ENCODE assay signal across 11 cellular contexts in the genomic region with DNA sequence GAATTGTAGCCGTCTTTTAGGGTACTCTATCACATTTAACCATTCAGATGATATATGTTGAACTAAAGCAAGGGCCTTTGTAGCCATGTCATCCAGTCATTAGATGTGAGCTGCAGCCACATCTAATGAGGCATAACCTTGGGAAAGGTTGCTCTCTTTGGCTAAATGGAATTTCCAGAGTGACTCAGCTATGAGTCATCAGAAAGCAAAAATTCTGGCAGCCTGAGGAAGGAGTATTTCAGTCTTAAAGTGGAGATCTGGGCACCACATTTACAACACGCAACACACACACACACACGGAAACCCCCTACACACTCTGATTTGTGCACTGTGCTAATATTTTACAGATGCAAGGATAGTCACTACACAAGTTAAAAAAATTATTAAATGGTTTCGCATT.
DNase-seq lines count a peak whose midpoint lies in the region; ATAC-seq, FAIRE-seq and TF ChIP-seq lines count a peak whose summit lies in the region.
"Had no signal": no experiment of that assay in that cellular context is flagged by ENCODE, and none has a peak within 500 bp of the region (broad histone marks: within the 10 kb centered on the region; RNA-seq: fewer than 3 reads in every experiment).

No MANE protein-coding gene starts in this region.

- no peak overlapping the region for H4K91ac ChIP-seq in H1 (replicated peaks; ENCODE audit: insufficient read length, low read length)
- H4K91ac ChIP-seq in mesenchymal stem cell (ENCODE audit: low read length), result no peak overlapping the region

- DNase-seq in Daoy (ENCODE audit: low read depth), result peak; percentile 83
- peak; percentile 24 for DNase-seq in NCI-H446 treated with DMSO at 0.1 percent for 48 hours (lab: John Stamatoyannopoulos, UW)
- no peak for DNase-seq in H1 (ENCODE audit: low read depth in 1 of 2, low spot score in 2 of 2)
- peak; percentile 92 for DNase-seq in mesenchymal stem cell
- no peak for DNase-seq in HAP-1 (ENCODE audit: low spot score in 2 of 2)
- DNase-seq: CD8-positive, alpha-beta memory T cell; MV-4-11 had no signal

- H2AK5ac ChIP-seq in H1 (ENCODE audit: low read depth, low read length), result no peak overlapping the region
- H2AK5ac ChIP-seq in mesenchymal stem cell (ENCODE audit: low read length, severe bottlenecking), result no peak overlapping the region

- H3K18ac ChIP-seq in H1 (ENCODE audit: extremely low read depth, low read length) (no peak overlapping the region), mesenchymal stem cell (ENCODE audit: low read depth in 1 of 2, low read length in 2 of 2) (no peak overlapping the region)

- no peaks in the 10 kb centered on the region for H3K4me1 ChIP-seq in H1 (replicated peaks in 1 of 4; ENCODE audit: control insufficient read depth in 3 of 4, insufficient read depth in 4 of 4, low read length in 3 of 4)
- H3K4me1 ChIP-seq in mesenchymal stem cell (ENCODE audit: control insufficient read depth, insufficient read depth, low read depth, low read length), result no peaks in the 10 kb centered on the region
- H3K4me1 ChIP-seq in HAP-1, result no peaks in the 10 kb centered on the region

- POLR2A ChIA-PET in H1 (lab: Charles Lee; ENCODE audit: partially characterized antibody), result no interaction called here

- 86% methylated on average over 4 of the region's 4 CpGs; no CpG with 5 or more reads in 1 of the 2 experiments for WGBS in H1 (ENCODE audit: extremely low coverage in 1 of 2, insufficient coverage in 1 of 2, insufficient read length in 1 of 2, insufficient replicate concordance in 2 of 2, low coverage in 1 of 2, low lambda C conversion rate in 2 of 2, missing lambda C conversion rate in 1 of 2), 2 experiments
- whole genome bisulfite sequencing in mesenchymal stem cell, result 48% methylated on average over 3 of the region's 4 CpGs

- H4K8ac ChIP-seq in H1 (ENCODE audit: extremely low read depth, insufficient read depth, low read length), result no peak overlapping the region
- no peak overlapping the region for H4K8ac ChIP-seq in mesenchymal stem cell (ENCODE audit: low read length)

- no peaks in the 10 kb centered on the region for H3K79me2 ChIP-seq in H1 (ENCODE audit: control insufficient read depth in 1 of 2, insufficient read depth in 2 of 2, low read length in 2 of 2)

- no peak for ATAC-seq in GM21515 (IDR thresholded peaks at IDR 0.05; ENCODE audit: unreplicated experiment)
- ATAC-seq in HG03571 (IDR thresholded peaks at IDR 0.05; ENCODE audit: unreplicated experiment), result no peak
- no peak for ATAC-seq in GM18907 (IDR thresholded peaks at IDR 0.05; ENCODE audit: unreplicated experiment)
- ATAC-seq: sciatic nerve had no signal

- H3K4me2 ChIP-seq in H1 (ENCODE audit: insufficient read depth in 1 of 2, low read depth in 2 of 2, low read length in 2 of 2) (no peak overlapping the region), mesenchymal stem cell (ENCODE audit: low read length, poor library complexity, severe bottlenecking) (no peak overlapping the region)

- no peaks in the 10 kb centered on the region for H4K20me1 ChIP-seq in H1 (replicated peaks in 1 of 2; ENCODE audit: control insufficient read depth in 1 of 2, insufficient read depth in 2 of 2, low read length in 2 of 2)

- H3K23ac ChIP-seq in H1 (ENCODE audit: insufficient read length), result no peak overlapping the region
- H3K23ac ChIP-seq in mesenchymal stem cell (ENCODE audit: low read length in 2 of 2), result no peak overlapping the region

- H4K5ac ChIP-seq in H1 (ENCODE audit: insufficient read length, low read depth, low read length), result no peak overlapping the region

- H2AFZ ChIP-seq in H1 (ENCODE audit: low read length), result peak overlapping the region; percentile 62; the same call in 1 of the 2 replicates
- H2AFZ ChIP-seq in mesenchymal stem cell (ENCODE audit: low read depth, low read length), result no peak overlapping the region

- in situ Hi-C loops in HAP-1 (cut with MboI; ENCODE audit: low sequenced_read_pairs), result no loop called here

- H3K23me2 ChIP-seq in H1 (ENCODE audit: low read depth, low read length), result no peaks in the 10 kb centered on the region

- H2BK20ac ChIP-seq in H1 (ENCODE audit: low read length), result no peak overlapping the region

- H3K27ac ChIP-seq in H1 (ENCODE audit: low read depth, low read length) (no peak overlapping the region), mesenchymal stem cell (ENCODE audit: low read length, poor library complexity, severe bottlenecking) (peak overlapping the region; percentile 84)

- H3K14ac ChIP-seq in H1 (ENCODE audit: insufficient read length) (no peak overlapping the region), mesenchymal stem cell (ENCODE audit: low read length in 2 of 2) (no peak overlapping the region)

- H3K9ac ChIP-seq in H1 (replicated peaks in 1 of 4; ENCODE audit: extremely low read depth in 1 of 4, low read depth in 3 of 4, low read length in 3 of 4), result no peak overlapping the region
- no peak overlapping the region for H3K9ac ChIP-seq in mesenchymal stem cell (ENCODE audit: low read length)

- H3K56ac ChIP-seq in H1 (replicated peaks; ENCODE audit: insufficient read length, low read depth, low read length), result no peak overlapping the region

- H2BK5ac ChIP-seq in H1 (ENCODE audit: low read depth, low read length) (no peak overlapping the region), mesenchymal stem cell (ENCODE audit: low read depth, low read length, poor library complexity, severe bottlenecking) (no peak overlapping the region)

- TF ChIP-seq POLR2A in H1 (IDR thresholded peaks at IDR 0.05; ENCODE audit: control extremely low read depth in 1 of 2, low read depth in 2 of 2, low read length in 2 of 2), result no peak

- H2BK15ac ChIP-seq in H1 (ENCODE audit: low read length), result no peak overlapping the region
- H2BK15ac ChIP-seq in mesenchymal stem cell (ENCODE audit: low read depth, poor library complexity, severe bottlenecking), result no peak overlapping the region

- H3K9me3 ChIP-seq in H1 (ENCODE audit: insufficient read depth in 2 of 2, low read depth in 1 of 2, low read length in 1 of 2) (no peaks in the 10 kb centered on the region), mesenchymal stem cell (ENCODE audit: control insufficient read depth, low read length) (no peaks in the 10 kb centered on the region), HAP-1 (no peaks in the 10 kb centered on the region)

- no peak overlapping the region for H3K4ac ChIP-seq in H1 (replicated peaks; ENCODE audit: insufficient read length, low read depth, low read length)
- no peak overlapping the region for H3K4ac ChIP-seq in mesenchymal stem cell (ENCODE audit: low read depth in 1 of 2, low read length in 2 of 2)

- H3K4me3 ChIP-seq in H1 (ENCODE audit: extremely low read depth in 1 of 4, insufficient read depth in 2 of 4, low read depth in 3 of 4, low read length in 4 of 4) (no peak overlapping the region), mesenchymal stem cell (ENCODE audit: insufficient read depth in 1 of 2, low read depth in 1 of 2, low read length in 2 of 2) (no peak overlapping the region), HAP-1 (no peak overlapping the region)

- TF ChIP-seq RAD21 in H1 (IDR thresholded peaks at IDR 0.05 in 1 of 2, conservative IDR thresholded peaks at IDR 0.05 in 1 of 2; ENCODE audit: low read depth in 2 of 2, low read length in 2 of 2), result no peak

- no peak for FAIRE-seq in H1 (lab: Jason Lieb, UNC)

- H3K79me1 ChIP-seq in H1 (ENCODE audit: low read depth, low read length) (no peaks in the 10 kb centered on the region), mesenchymal stem cell (replicated peaks; ENCODE audit: low read length, poor library complexity, severe bottlenecking) (no peaks in the 10 kb centered on the region)

- CTCF ChIA-PET in H1 (lab: Charles Lee; ENCODE audit: partially characterized antibody), result no interaction called here

- no peak overlapping the region for H2BK120ac ChIP-seq in H1 (replicated peaks; ENCODE audit: low read depth, low read length)
- no peak overlapping the region for H2BK120ac ChIP-seq in mesenchymal stem cell (ENCODE audit: low read depth, low read length)

- TF ChIP-seq CTCF in H1 (IDR thresholded peaks at IDR 0.05; ENCODE audit: control extremely low read depth in 1 of 3, insufficient read depth in 1 of 3, low read depth in 1 of 3, low read length in 3 of 3), result no peak

- H3K36me3 ChIP-seq in H1 (ENCODE audit: control insufficient read depth in 2 of 4, insufficient read depth in 4 of 4, low read length in 3 of 4) (no peaks in the 10 kb centered on the region), mesenchymal stem cell (ENCODE audit: control insufficient read depth in 1 of 2, insufficient read depth in 2 of 2, low read depth in 1 of 2, low read length in 2 of 2) (no peaks in the 10 kb centered on the region), HAP-1 (replicated peaks) (no peaks in the 10 kb centered on the region)

- H3K27me3 ChIP-seq in H1 (replicated peaks in 1 of 4; ENCODE audit: control insufficient read depth in 3 of 4, extremely low read depth in 1 of 4, insufficient read depth in 3 of 4, low read length in 3 of 4) (no peaks in the 10 kb centered on the region), mesenchymal stem cell (ENCODE audit: control insufficient read depth in 1 of 2, insufficient read depth in 1 of 2, low read length in 2 of 2) (no peaks in the 10 kb centered on the region), HAP-1 (ENCODE audit: low read depth) (no peaks in the 10 kb centered on the region)

- TF ChIP-seq EP300 in H1 (IDR thresholded peaks at IDR 0.05; ENCODE audit: borderline replicate concordance in 1 of 2, low read depth in 2 of 2, low read length in 2 of 2), result no peak

- no peak overlapping the region; the same call in 1 of the 2 replicates for H2BK12ac ChIP-seq in H1 (ENCODE audit: low read depth, low read length)
- no peak overlapping the region for H2BK12ac ChIP-seq in mesenchymal stem cell (ENCODE audit: low read length in 2 of 2)

TF ChIP-seq in H1, 55 proteins besides CTCF, POLR2A, EP300 and RAD21:
- TF ChIP-seq JUND (IDR thresholded peaks at IDR 0.05; ENCODE audit: low read length), result peak; percentile 74
- peak; percentile 91 for TF ChIP-seq BACH1 (IDR thresholded peaks at IDR 0.05; ENCODE audit: low read length)
- no peak for TF ChIP-seq RFX5 (IDR thresholded peaks at IDR 0.05; ENCODE audit: borderline replicate concordance, low read depth, low read length)
TF ChIP-seq in H1: peak in this region for 2.

Comparison
In these comparisons a context has a peak if more than half of its experiments do, and no peak if none do; other contexts are left out.
1. DNase-seq: peak in Daoy (single experiment), NCI-H446 treated with DMSO at 0.1 percent for 48 hours (single experiment) and mesenchymal stem cell (single experiment); none in H1 (0 of 2) and HAP-1 (0 of 2).